1 cellular context compared by ENCODE assay signal in the genomic region with DNA sequence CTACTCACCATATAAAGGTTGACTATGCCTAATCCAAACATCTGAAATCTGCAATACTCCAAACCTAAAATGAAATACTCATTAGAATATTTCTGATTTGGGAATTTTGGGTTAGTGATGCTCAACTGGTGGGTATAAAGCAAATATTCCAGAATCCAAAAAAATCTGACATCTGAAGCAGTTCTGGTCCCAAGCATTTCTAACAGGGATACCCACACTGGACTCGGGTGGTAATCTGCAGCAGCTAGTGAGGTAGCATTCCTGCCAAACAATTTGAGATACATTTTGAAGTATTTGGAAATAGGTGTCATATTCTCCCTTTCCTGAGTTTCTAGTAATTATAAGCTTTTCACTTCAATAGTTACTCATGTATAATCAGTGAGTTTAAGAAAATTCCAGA.
TF ChIP-seq lines count a peak whose summit lies in the region.

No MANE protein-coding gene starts in this region.

TF ChIP-seq in A549, 52 proteins besides CTCF, POLR2A, EP300 and RAD21 (continued from another document):
- TF ChIP-seq, protein P1, sequence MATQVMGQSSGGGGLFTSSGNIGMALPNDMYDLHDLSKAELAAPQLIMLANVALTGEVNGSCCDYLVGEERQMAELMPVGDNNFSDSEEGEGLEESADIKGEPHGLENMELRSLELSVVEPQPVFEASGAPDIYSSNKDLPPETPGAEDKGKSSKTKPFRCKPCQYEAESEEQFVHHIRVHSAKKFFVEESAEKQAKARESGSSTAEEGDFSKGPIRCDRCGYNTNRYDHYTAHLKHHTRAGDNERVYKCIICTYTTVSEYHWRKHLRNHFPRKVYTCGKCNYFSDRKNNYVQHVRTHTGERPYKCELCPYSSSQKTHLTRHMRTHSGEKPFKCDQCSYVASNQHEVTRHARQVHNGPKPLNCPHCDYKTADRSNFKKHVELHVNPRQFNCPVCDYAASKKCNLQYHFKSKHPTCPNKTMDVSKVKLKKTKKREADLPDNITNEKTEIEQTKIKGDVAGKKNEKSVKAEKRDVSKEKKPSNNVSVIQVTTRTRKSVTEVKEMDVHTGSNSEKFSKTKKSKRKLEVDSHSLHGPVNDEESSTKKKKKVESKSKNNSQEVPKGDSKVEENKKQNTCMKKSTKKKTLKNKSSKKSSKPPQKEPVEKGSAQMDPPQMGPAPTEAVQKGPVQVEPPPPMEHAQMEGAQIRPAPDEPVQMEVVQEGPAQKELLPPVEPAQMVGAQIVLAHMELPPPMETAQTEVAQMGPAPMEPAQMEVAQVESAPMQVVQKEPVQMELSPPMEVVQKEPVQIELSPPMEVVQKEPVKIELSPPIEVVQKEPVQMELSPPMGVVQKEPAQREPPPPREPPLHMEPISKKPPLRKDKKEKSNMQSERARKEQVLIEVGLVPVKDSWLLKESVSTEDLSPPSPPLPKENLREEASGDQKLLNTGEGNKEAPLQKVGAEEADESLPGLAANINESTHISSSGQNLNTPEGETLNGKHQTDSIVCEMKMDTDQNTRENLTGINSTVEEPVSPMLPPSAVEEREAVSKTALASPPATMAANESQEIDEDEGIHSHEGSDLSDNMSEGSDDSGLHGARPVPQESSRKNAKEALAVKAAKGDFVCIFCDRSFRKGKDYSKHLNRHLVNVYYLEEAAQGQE (IDR thresholded peaks at IDR 0.05): no peak
- no peak for TF ChIP-seq MYC (IDR thresholded peaks at IDR 0.05; ENCODE audit: borderline replicate concordance, low read length)
- no peak for TF ChIP-seq TP53 (CRISPR knock-in tag; IDR thresholded peaks at IDR 0.05)
- TF ChIP-seq FOSB (CRISPR knock-in tag; IDR thresholded peaks at IDR 0.05): no peak
- no peak for TF ChIP-seq MAZ (IDR thresholded peaks at IDR 0.05; ENCODE audit: borderline replicate concordance, low read depth, low read length)
- no peak for TF ChIP-seq BCL3 (IDR thresholded peaks at IDR 0.05)
- no peak for TF ChIP-seq KDM5A (IDR thresholded peaks at IDR 0.05)
TF ChIP-seq in A549: peak in this region for 0.
